In genomic region chr3:172447611-172448579, GRCh38 we compare ENCODE assay signal across 13 cellular contexts. TPM values are rescaled to one million over a fixed set of nuclear protein-coding genes. Genes with fewer than 3 reads are reported as not detected.
DNase-seq lines count a peak whose midpoint lies in the region; ATAC-seq and TF ChIP-seq lines count a peak whose summit lies in the region.
"Had no signal": no experiment of that assay in that cellular context is flagged by ENCODE, and none has a peak within 500 bp of the region (broad histone marks: within the 10 kb centered on the region; RNA-seq: fewer than 3 reads in every experiment).

TSS of gene GHSR (minus strand) at chr3:172448456. CDS start at chr3:172448413, 43 bp downstream.

- H2BK15ac ChIP-seq in neuronal stem cell (ENCODE audit: low read length), result no peak within 1 kb of the TSS

- intact Hi-C loops in dorsolateral prefrontal cortex (cut with DNase I) (no loop called here), lower leg skin (cut with DNase I; ENCODE audit: low total_unique reads) (no loop called here)

- peaks cover 5 to 12% of the 10 kb centered on the region in 2 donors for H3K9me3 ChIP-seq in neuronal stem cell (replicated peaks in 1 of 2; ENCODE audit: control insufficient read depth in 2 of 2, insufficient read depth in 1 of 2, low read depth in 1 of 2, low read length in 2 of 2)
- H3K9me3 ChIP-seq: mucosa of descending colon had no signal

- in situ Hi-C loops in GM13976 (cut with MboI; ENCODE audit: low sequenced_read_pairs, unreplicated experiment), result no loop called here

- peak within 1 kb of the TSS; percentile 72 for H4K8ac ChIP-seq in neuronal stem cell (ENCODE audit: low read depth, low read length)

- TF ChIP-seq POLR2A in lower leg skin (IDR thresholded peaks at IDR 0.05), result no peak

- no CpG with 5 or more reads among the region's 76 CpGs for WGBS in neuronal stem cell (ENCODE audit: extremely low coverage in 2 of 2, insufficient read length in 2 of 2, insufficient replicate concordance in 1 of 2), 2 donors
- WGBS in lower leg skin, 2 donors, result 11 to 12% methylated on average over 52 to 76 of the region's 76 CpGs

- no peak within 1 kb of the TSS for H2BK5ac ChIP-seq in neuronal stem cell (ENCODE audit: low read length)

- no peak within 1 kb of the TSS for H2AK5ac ChIP-seq in neuronal stem cell (ENCODE audit: low read depth, low read length)

- H2BK12ac ChIP-seq in neuronal stem cell (ENCODE audit: low read length), result no peak within 1 kb of the TSS

- peak within 1 kb of the TSS; percentile 15 for H3K9ac ChIP-seq in neuronal stem cell (ENCODE audit: low read depth, low read length, poor library complexity)

- ATAC-seq in SK-N-SH treated with all-trans-retinoic acid at 6 μM for 48 hours (peak; percentile 23; the same call in 2 of the 3 replicates), GM19467 (IDR thresholded peaks at IDR 0.05; ENCODE audit: unreplicated experiment) (no peak)

- no peak for TF ChIP-seq CTCF in GM13976 (IDR thresholded peaks at IDR 0.05; ENCODE audit: borderline replicate concordance, control extremely low read depth, extremely low read depth, insufficient read depth, missing control alignments)
- no peak for TF ChIP-seq CTCF in dorsolateral prefrontal cortex (IDR thresholded peaks at IDR 0.05 in 54 of 56, conservative IDR thresholded peaks at IDR 0.05 in 2 of 56; ENCODE audit: low read depth in 1 of 56, partially characterized antibody in 56 of 56)
- TF ChIP-seq CTCF in lower leg skin (IDR thresholded peaks at IDR 0.05), result no peak

- peaks cover 2 to 10% of the 10 kb centered on the region in 2 donors for H3K4me1 ChIP-seq in neuronal stem cell (ENCODE audit: control insufficient read depth in 2 of 2, insufficient read depth in 1 of 2, low read depth in 1 of 2, low read length in 2 of 2)

- H3K4ac ChIP-seq in neuronal stem cell (ENCODE audit: low read length), result no peak within 1 kb of the TSS

- H2AFZ ChIP-seq in neuronal stem cell (ENCODE audit: low read length), result no peak within 1 kb of the TSS

- peak within 1 kb of the TSS in 44 of 59 donors; percentile 4 to 53 (median 30) for H3K4me3 ChIP-seq in dorsolateral prefrontal cortex
- H3K4me3 ChIP-seq in neuronal stem cell (ENCODE audit: low read length in 2 of 2), result no peak within 1 kb of the TSS
- no peak within 1 kb of the TSS for H3K4me3 ChIP-seq in lower leg skin (ENCODE audit: low read depth, poor library complexity, severe bottlenecking)
- H3K4me3 ChIP-seq: mucosa of descending colon, skin epidermis had no signal

- H2BK120ac ChIP-seq in neuronal stem cell (ENCODE audit: low read depth, low read length), result no peak within 1 kb of the TSS

- peak within 1 kb of the TSS; percentile 64 for H3K14ac ChIP-seq in neuronal stem cell (ENCODE audit: low read length)

- H3K4me2 ChIP-seq in neuronal stem cell (ENCODE audit: insufficient read depth, low read length, poor library complexity, severe bottlenecking), result peak within 1 kb of the TSS; percentile 36

- H4K91ac ChIP-seq in neuronal stem cell (ENCODE audit: low read depth, low read length, poor library complexity), result no peak within 1 kb of the TSS

- DNase-seq in GM13976 (ENCODE audit: low spot score), result peak; percentile 31
- DNase-seq in dorsolateral prefrontal cortex, result no peak
- no peak for DNase-seq in neuronal stem cell (ENCODE audit: low spot score)
- no peak for DNase-seq in lower leg skin (ENCODE audit: low spot score in 2 of 2)
- DNase-seq in NCI-H1417 treated with DMSO at 0.1 percent for 48 hours (lab: John Stamatoyannopoulos, UW), result no peak
- DNase-seq: NCI-H510A treated with DMSO at 0.1 percent for 48 hours had no signal

- no peaks in the 10 kb centered on the region for H3K36me3 ChIP-seq in neuronal stem cell (replicated peaks in 1 of 2; ENCODE audit: control insufficient read depth in 2 of 2, insufficient read depth in 2 of 2, low read length in 2 of 2)
- H3K36me3 ChIP-seq: SJSA1 had no signal

- no peaks in the 10 kb centered on the region for H3K79me1 ChIP-seq in neuronal stem cell (ENCODE audit: low read depth, low read length)

- no peak within 1 kb of the TSS for H3K18ac ChIP-seq in neuronal stem cell (ENCODE audit: low read length)

- H3K27ac ChIP-seq in dorsolateral prefrontal cortex, result no peak within 1 kb of the TSS
- no peak within 1 kb of the TSS for H3K27ac ChIP-seq in neuronal stem cell (replicated peaks; ENCODE audit: low read length)
- H3K27ac ChIP-seq: SJSA1, skin epidermis had no signal

- H3K23ac ChIP-seq in neuronal stem cell (ENCODE audit: low read depth, low read length, poor library complexity), result peak within 1 kb of the TSS; percentile 91

- H3K27me3 ChIP-seq in dorsolateral prefrontal cortex (peaks cover 10 to 83% (median 53%) of the 10 kb centered on the region in 45 donors), neuronal stem cell (ENCODE audit: control insufficient read depth in 3 of 3, insufficient read depth in 3 of 3, low read depth in 1 of 3, low read length in 3 of 3) (peaks cover 20 to 75% (median 36%) of the 10 kb centered on the region in 3 experiments)

TF ChIP-seq in SK-N-SH treated with all-trans-retinoic acid at 6 μM for 48 hours, 23 proteins besides CTCF, POLR2A, EP300 and RAD21:
- no peak for TF ChIP-seq RARB (CRISPR knock-in tag; IDR thresholded peaks at IDR 0.05)
- no peak for TF ChIP-seq ZNF70 (CRISPR knock-in tag; IDR thresholded peaks at IDR 0.05)

RNA-seq across cellular contexts. Expression of gene GHSR, which starts in this region (rescaled TPM):
- not detected for total RNA-seq in dorsolateral prefrontal cortex
- not detected for polyA plus RNA-seq in neuronal stem cell (2013, experiment 1 of 2)
- polyA plus RNA-seq in neuronal stem cell (2013, experiment 2 of 2), result not detected
- not detected for total RNA-seq in lower leg skin
- total RNA-seq: glomerular endothelial cell, LHCN-M2, mucosa of descending colon, SJSA1 had no signal

Comparison
In these comparisons a context has a peak if more than half of its experiments do, and no peak if none do; other contexts are left out.
1. H3K4me3 ChIP-seq: peak in dorsolateral prefrontal cortex (44 of 59); none in neuronal stem cell (0 of 2) and lower leg skin (single experiment).